In the genomic region with DNA sequence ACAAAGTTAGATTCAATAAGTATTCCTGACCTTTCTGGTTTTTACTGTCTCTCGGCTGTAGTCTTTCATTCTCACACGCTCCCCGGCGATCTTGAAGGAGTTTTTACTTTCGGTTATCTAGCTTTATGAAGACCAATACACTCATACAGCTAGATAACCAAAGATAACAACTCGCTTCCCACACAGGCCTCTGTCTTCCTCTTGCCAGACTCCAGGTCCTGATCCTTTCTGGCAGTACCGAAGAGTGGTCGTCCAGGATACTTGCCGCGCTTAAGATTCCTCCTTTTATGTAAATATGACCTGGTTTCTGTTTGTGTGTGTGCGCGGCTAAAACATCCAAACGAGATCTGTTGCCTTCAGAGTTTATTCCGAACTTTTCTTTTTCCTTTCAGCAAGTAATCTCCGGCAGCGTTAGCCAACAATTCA, we compare ENCODE assay signal across 8 cellular contexts.
DNase-seq lines count a peak whose midpoint lies in the region; ATAC-seq, FAIRE-seq and TF ChIP-seq lines count a peak whose summit lies in the region.

No MANE protein-coding gene starts in this region.

- peak overlapping the region; percentile 83 for H3K4me3 Mint-ChIP-seq in memory B cell

- no peak overlapping the region for H3K9ac ChIP-seq in BLaER1

- H3K4me3 ChIP-seq in BLaER1: no peak overlapping the region

- POLR2A ChIA-PET in HEK293T (lab: Yijun Ruan, JAX): interaction anchor here (0.9 to 5.1 kb wide), 4 partner anchors 8 to 526 kb away, joined by 3 to 68 read pairs (median 4); no protein-coding TSS in a partner anchor

- peaks cover 4% of the 10 kb centered on the region for H3K9me3 Mint-ChIP-seq in memory B cell

- no peaks in the 10 kb centered on the region for H3K36me3 Mint-ChIP-seq in memory B cell

- no peaks in the 10 kb centered on the region; the same call in 1 of the 2 replicates for H3K4me1 ChIP-seq in BLaER1

- peaks cover 100% of the 10 kb centered on the region for H3K27me3 ChIP-seq in BLaER1

- TF ChIP-seq POLR2A in H54 (IDR thresholded peaks at IDR 0.05; ENCODE audit: low read depth, low read length): no peak

- H3K4me2 ChIP-seq in BLaER1: peak overlapping the region; percentile 27; the same call in 1 of the 2 replicates

- H3K27me3 Mint-ChIP-seq in memory B cell: peaks cover 25% of the 10 kb centered on the region

- DNase-seq in amniotic epithelial cell (ENCODE audit: low read depth): peak; percentile 6
- DNase-seq in memory B cell (ENCODE audit: low spot score in 2 of 2): no peak
- no peak for DNase-seq in glomerular visceral epithelial cell (ENCODE audit: extremely low spot score)
- no peak for DNase-seq in HEK293T (ENCODE audit: extremely low spot score)
- DNase-seq in H54 (ENCODE audit: insufficient read length, low spot score): no peak

- CTCF ChIA-PET in HEK293T (lab: Yijun Ruan, JAX): no interaction called here

- no peaks in the 10 kb centered on the region for H3K36me3 ChIP-seq in BLaER1

- H3K9me3 ChIP-seq in BLaER1: 0 out of 2 replicates have a peak, but pooled peaks cover 1% of the 10 kb centered on the region

- no peak overlapping the region for H3K27ac ChIP-seq in BLaER1

- H4K20me1 ChIP-seq in BLaER1: peaks cover 95% of the 10 kb centered on the region

- peak overlapping the region; percentile 48 for H3K27ac Mint-ChIP-seq in memory B cell

- H3K4me1 Mint-ChIP-seq in memory B cell: peaks cover 11% of the 10 kb centered on the region

- FAIRE-seq in H54 (lab: Jason Lieb, UNC): no peak

- ATAC-seq in GM19455 (IDR thresholded peaks at IDR 0.05; ENCODE audit: unreplicated experiment): peak; percentile 51
- ATAC-seq in HG03521 (IDR thresholded peaks at IDR 0.05; ENCODE audit: unreplicated experiment): peak; percentile 35
- peak; percentile 38 for ATAC-seq in memory B cell (ENCODE audit: low read depth)

TF ChIP-seq in HEK293T, 16 proteins besides CTCF, POLR2A, EP300 and RAD21:
- TF ChIP-seq HDGF (IDR thresholded peaks at IDR 0.05; ENCODE audit: borderline replicate concordance) (no peak), FOXA1 (IDR thresholded peaks at IDR 0.05) (no peak), SUZ12 (IDR thresholded peaks at IDR 0.05) (no peak), BHLHE40 (IDR thresholded peaks at IDR 0.05; ENCODE audit: borderline replicate concordance) (no peak)
